Comparison of ENCODE assay signal across 14 cellular contexts in the genomic region with DNA sequence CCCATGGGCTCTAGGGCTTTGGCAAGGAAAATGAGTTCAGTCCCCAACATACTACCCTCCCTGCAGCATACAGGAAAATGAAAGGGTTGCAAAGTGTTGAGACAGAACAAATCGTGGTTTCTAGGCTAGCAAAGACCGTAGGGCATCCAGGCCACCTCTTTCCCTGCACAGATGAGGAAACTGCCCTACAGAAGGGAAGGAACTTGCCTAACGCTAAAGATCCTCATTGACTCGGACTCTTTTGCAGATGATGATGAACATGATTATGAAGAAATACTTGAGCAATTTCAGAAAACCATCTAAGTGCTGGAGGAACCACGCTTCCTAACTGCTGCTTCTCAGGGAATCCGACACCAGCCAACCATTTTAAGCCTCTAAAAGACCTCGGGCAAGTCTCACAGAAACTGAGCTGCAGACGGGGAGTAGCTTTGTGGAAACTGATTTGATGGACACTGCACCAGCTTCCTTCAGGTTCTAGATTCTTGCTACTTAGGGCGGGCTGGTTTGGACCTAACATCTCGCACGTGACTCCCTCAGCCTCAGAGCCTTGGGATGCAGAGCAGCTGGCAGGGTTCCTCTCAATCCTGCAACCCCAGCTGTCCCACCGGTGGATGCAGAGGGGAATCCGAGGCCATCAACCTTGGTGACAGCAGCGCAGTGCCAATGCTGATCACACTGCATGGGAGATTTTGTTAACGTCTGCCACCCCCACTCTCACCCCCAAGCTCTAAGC. TPM values are rescaled to one million over a fixed set of nuclear protein-coding genes. Genes with fewer than 3 reads are reported as not detected.
A peak's percentile ranks its signal among the peaks of the same experiment; 100 is the strongest.
DNase-seq lines count a peak whose midpoint lies in the region; ATAC-seq and TF ChIP-seq lines count a peak whose summit lies in the region.
"Had no signal": no experiment of that assay in that cellular context is flagged by ENCODE, and none has a peak within 500 bp of the region (broad histone marks: within the 10 kb centered on the region; RNA-seq: fewer than 3 reads in every experiment).

No MANE protein-coding gene starts in this region.

- no peak for ATAC-seq in CD4-positive, CD25-positive, alpha-beta regulatory T cell (ENCODE audit: low read depth in 2 of 2)
- ATAC-seq in central memory CD8-positive, alpha-beta T cell (replicated peaks; ENCODE audit: extremely low read depth, poor library complexity, severe bottlenecking), result no peak
- ATAC-seq in naive thymus-derived CD4-positive, alpha-beta T cell, result peak; percentile 52

- H3K9me3 Mint-ChIP-seq in CD4-positive, CD25-positive, alpha-beta regulatory T cell, result peaks cover 0 to 2% (median 0%) of the 10 kb centered on the region in 7 donors
- H3K9me3 Mint-ChIP-seq in central memory CD8-positive, alpha-beta T cell, result no peaks in the 10 kb centered on the region
- H3K9me3 Mint-ChIP-seq in naive thymus-derived CD4-positive, alpha-beta T cell, result no peaks in the 10 kb centered on the region
- H3K9me3 Mint-ChIP-seq in activated T-helper 2 cell treated with anti-CD3 and anti-CD28 coated beads, Interferon-gamma antibody, Interleukin-2, Interleukin-4, amounts not matched to agents 10 μg/mL and 5 μg/mL and 100 μg/mL, durations not matched to agents 14 hours and 24 hours and 36 hours, result no peaks in the 10 kb centered on the region
- no peaks in the 10 kb centered on the region for H3K9me3 Mint-ChIP-seq in osteocyte (ENCODE audit: unreplicated experiment)
- H3K9me3 Mint-ChIP-seq: nephron had no signal

- peaks cover 6 to 70% (median 35%) of the 10 kb centered on the region in 4 donors for H3K4me1 Mint-ChIP-seq in CD4-positive, CD25-positive, alpha-beta regulatory T cell
- H3K4me1 Mint-ChIP-seq in central memory CD8-positive, alpha-beta T cell, result peaks cover 72% of the 10 kb centered on the region
- peaks cover 35 to 86% (median 69%) of the 10 kb centered on the region in 7 donors for H3K4me1 Mint-ChIP-seq in naive thymus-derived CD4-positive, alpha-beta T cell
- peaks cover 57% of the 10 kb centered on the region for H3K4me1 Mint-ChIP-seq in activated T-helper 2 cell treated with anti-CD3 and anti-CD28 coated beads, Interferon-gamma antibody, Interleukin-2, Interleukin-4, amounts not matched to agents 10 μg/mL and 5 μg/mL and 100 μg/mL, durations not matched to agents 14 hours and 24 hours and 36 hours (ENCODE audit: low read depth)
- H3K4me1 Mint-ChIP-seq in osteocyte (ENCODE audit: unreplicated experiment), result no peaks in the 10 kb centered on the region
- H3K4me1 Mint-ChIP-seq: nephron had no signal

- no peaks in the 10 kb centered on the region for H3K27me3 Mint-ChIP-seq in CD4-positive, CD25-positive, alpha-beta regulatory T cell
- no peaks in the 10 kb centered on the region for H3K27me3 Mint-ChIP-seq in central memory CD8-positive, alpha-beta T cell
- no peaks in the 10 kb centered on the region for H3K27me3 Mint-ChIP-seq in naive thymus-derived CD4-positive, alpha-beta T cell
- H3K27me3 Mint-ChIP-seq in activated T-helper 2 cell treated with anti-CD3 and anti-CD28 coated beads, Interferon-gamma antibody, Interleukin-2, Interleukin-4, amounts not matched to agents 10 μg/mL and 5 μg/mL and 100 μg/mL, durations not matched to agents 14 hours and 24 hours and 36 hours (ENCODE audit: low read depth), result no peaks in the 10 kb centered on the region
- H3K27me3 Mint-ChIP-seq in osteocyte (ENCODE audit: unreplicated experiment), result no peaks in the 10 kb centered on the region

- peaks cover 46% of the 10 kb centered on the region for H3K36me3 Mint-ChIP-seq in CD4-positive, CD25-positive, alpha-beta regulatory T cell
- peaks cover 57% of the 10 kb centered on the region for H3K36me3 Mint-ChIP-seq in central memory CD8-positive, alpha-beta T cell (ENCODE audit: insufficient read depth)
- H3K36me3 Mint-ChIP-seq in naive thymus-derived CD4-positive, alpha-beta T cell, result peaks cover 5 to 71% (median 44%) of the 10 kb centered on the region in 5 donors
- H3K36me3 Mint-ChIP-seq in activated T-helper 2 cell treated with anti-CD3 and anti-CD28 coated beads, Interferon-gamma antibody, Interleukin-2, Interleukin-4, amounts not matched to agents 10 μg/mL and 5 μg/mL and 100 μg/mL, durations not matched to agents 14 hours and 24 hours and 36 hours (ENCODE audit: low read depth), result peaks cover 82% of the 10 kb centered on the region
- peaks cover 3% of the 10 kb centered on the region for H3K36me3 Mint-ChIP-seq in osteocyte (ENCODE audit: unreplicated experiment)

- H3K27ac ChIP-seq in CD4-positive, CD25-positive, alpha-beta regulatory T cell (ENCODE audit: insufficient read depth, low read length, poor library complexity, severe bottlenecking), result peak overlapping the region; percentile 48
- peak overlapping the region; percentile 66 for H3K27ac ChIP-seq in naive thymus-derived CD4-positive, alpha-beta T cell (ENCODE audit: low read depth, low read length)
- H3K27ac ChIP-seq in osteoblast (ENCODE audit: low read depth, low read length), result no peak overlapping the region

- no peaks in the 10 kb centered on the region for H3K79me2 ChIP-seq in osteoblast (ENCODE audit: insufficient read depth, low read length)

- no peak overlapping the region for H3K4me3 Mint-ChIP-seq in CD4-positive, CD25-positive, alpha-beta regulatory T cell
- peak overlapping the region; percentile 64 for H3K4me3 Mint-ChIP-seq in central memory CD8-positive, alpha-beta T cell
- H3K4me3 Mint-ChIP-seq in naive thymus-derived CD4-positive, alpha-beta T cell, result peak overlapping the region in 5 of 10 donors; percentile 29 to 82 (median 45)
- no peak overlapping the region for H3K4me3 Mint-ChIP-seq in activated T-helper 2 cell treated with anti-CD3 and anti-CD28 coated beads, Interferon-gamma antibody, Interleukin-2, Interleukin-4, amounts not matched to agents 10 μg/mL and 5 μg/mL and 100 μg/mL, durations not matched to agents 14 hours and 24 hours and 36 hours (ENCODE audit: low read depth)
- H3K4me3 Mint-ChIP-seq in osteocyte (ENCODE audit: unreplicated experiment), result no peak overlapping the region
- H3K4me3 Mint-ChIP-seq: nephron had no signal

- H2AFZ ChIP-seq in osteoblast (ENCODE audit: low read length), result no peak overlapping the region

- H4K20me1 ChIP-seq in osteoblast (ENCODE audit: insufficient read depth, low read length), result no peaks in the 10 kb centered on the region

- H3K27ac Mint-ChIP-seq in CD4-positive, CD25-positive, alpha-beta regulatory T cell, result peak overlapping the region; percentile 93 to 97 (median 96)
- peak overlapping the region; percentile 87 for H3K27ac Mint-ChIP-seq in central memory CD8-positive, alpha-beta T cell (ENCODE audit: low read depth)
- H3K27ac Mint-ChIP-seq in naive thymus-derived CD4-positive, alpha-beta T cell, result peak overlapping the region in 8 of 9 donors; percentile 46 to 94 (median 90)
- H3K27ac Mint-ChIP-seq in activated T-helper 2 cell treated with anti-CD3 and anti-CD28 coated beads, Interferon-gamma antibody, Interleukin-2, Interleukin-4, amounts not matched to agents 10 μg/mL and 5 μg/mL and 100 μg/mL, durations not matched to agents 14 hours and 24 hours and 36 hours, result no peak overlapping the region
- no peak overlapping the region for H3K27ac Mint-ChIP-seq in osteocyte (ENCODE audit: unreplicated experiment)
- H3K27ac Mint-ChIP-seq: nephron had no signal

- CTCF ChIA-PET in naive thymus-derived CD4-positive, alpha-beta T cell (lab: Charles Lee), result no interaction called here

- no peaks in the 10 kb centered on the region for H3K27me3 ChIP-seq in CD4-positive, CD25-positive, alpha-beta regulatory T cell (ENCODE audit: control insufficient read depth, insufficient read depth, low read length)
- H3K27me3 ChIP-seq in naive thymus-derived CD4-positive, alpha-beta T cell (ENCODE audit: control insufficient read depth in 2 of 2, insufficient read depth in 2 of 2, low read length in 2 of 2), result no peaks in the 10 kb centered on the region
- no peaks in the 10 kb centered on the region for H3K27me3 ChIP-seq in osteoblast (ENCODE audit: insufficient read depth, low read length)
- H3K27me3 ChIP-seq: uterus had no signal

- intact Hi-C loops in naive thymus-derived CD4-positive, alpha-beta T cell (cut with micrococcal nuclease), result loop anchor here in 1 of 2 donors (2.0 kb wide), 1 partner anchor 27 kb away; no protein-coding TSS in a partner anchor
- intact Hi-C loops in activated T-helper 2 cell treated with anti-CD3 and anti-CD28 coated beads, Interferon-gamma antibody, Interleukin-2, Interleukin-4, amounts not matched to agents 10 μg/mL and 5 μg/mL and 100 μg/mL, durations not matched to agents 14 hours and 24 hours and 36 hours (cut with micrococcal nuclease), result loop anchor here (2.0 kb wide), 1 partner anchor 13 kb away; the partner anchor contains the start of gene THEMIS2

- POLR2A ChIA-PET in naive thymus-derived CD4-positive, alpha-beta T cell (lab: Charles Lee), result interaction anchor here (0.8 to 3.3 kb wide), 3 partner anchors 11 to 17 kb away, joined by 4 to 36 read pairs (median 7); partner anchors contain the start of gene THEMIS2

- peaks cover 67% of the 10 kb centered on the region for H3K36me3 ChIP-seq in CD4-positive, CD25-positive, alpha-beta regulatory T cell (ENCODE audit: control insufficient read depth, insufficient read depth, low read length)
- H3K36me3 ChIP-seq in naive thymus-derived CD4-positive, alpha-beta T cell (ENCODE audit: control insufficient read depth in 2 of 3, insufficient read depth in 3 of 3, low read length in 3 of 3), result peaks cover 0 to 61% (median 7%) of the 10 kb centered on the region in 3 experiments
- peaks cover 15% of the 10 kb centered on the region for H3K36me3 ChIP-seq in osteoblast (ENCODE audit: insufficient read depth, low read length)
- H3K36me3 ChIP-seq: uterus had no signal

- peaks cover 37% of the 10 kb centered on the region for H3K4me1 ChIP-seq in CD4-positive, CD25-positive, alpha-beta regulatory T cell (ENCODE audit: control insufficient read depth, insufficient read depth, low read length, poor library complexity, severe bottlenecking)
- H3K4me1 ChIP-seq in naive thymus-derived CD4-positive, alpha-beta T cell (ENCODE audit: control insufficient read depth in 2 of 2, insufficient read depth in 2 of 2, low read length in 2 of 2), result peaks cover 29 to 34% of the 10 kb centered on the region in 2 donors
- no peaks in the 10 kb centered on the region for H3K4me1 ChIP-seq in osteoblast (ENCODE audit: insufficient read depth, low read length)
- H3K4me1 ChIP-seq: uterus had no signal

- TF ChIP-seq CTCF in osteoblast (IDR thresholded peaks at IDR 0.05; ENCODE audit: extremely low read depth, low read depth, low read length) (no peak), osteocyte (IDR thresholded peaks at IDR 0.05) (no peak)

- DNase-seq in CD4-positive, CD25-positive, alpha-beta regulatory T cell, result no peak
- peak; percentile 98 for DNase-seq in MV-4-11 (lab: John Stamatoyannopoulos, UW)
- DNase-seq in central memory CD8-positive, alpha-beta T cell (ENCODE audit: low spot score in 2 of 2), result no peak
- DNase-seq in naive thymus-derived CD4-positive, alpha-beta T cell, result no peak
- DNase-seq in glomerular visceral epithelial cell (ENCODE audit: extremely low spot score), result no peak
- DNase-seq in osteoblast (ENCODE audit: insufficient read length, low spot score, missing footprints), result no peak
- no peak for DNase-seq in activated T-helper 2 cell treated with anti-CD3 and anti-CD28 coated beads, Interferon-gamma antibody, Interleukin-2, Interleukin-4, amounts not matched to agents 10 μg/mL and 5 μg/mL and 100 μg/mL, durations not matched to agents 14 hours and 24 hours and 36 hours (ENCODE audit: low spot score)
- DNase-seq in osteocyte (ENCODE audit: extremely low spot score, unreplicated experiment), result no peak
- DNase-seq: DMS 273 treated with DMSO at 0.1 percent for 48 hours, GOT3, NCI-H2081, SHP77, uterus had no signal

- no peak overlapping the region for H3K4me2 ChIP-seq in osteoblast (ENCODE audit: insufficient read depth, low read length)

- no peak overlapping the region for H3K4me3 ChIP-seq in CD4-positive, CD25-positive, alpha-beta regulatory T cell (ENCODE audit: low read depth, low read length)
- no peak overlapping the region for H3K4me3 ChIP-seq in naive thymus-derived CD4-positive, alpha-beta T cell (ENCODE audit: low read length)
- no peak overlapping the region for H3K4me3 ChIP-seq in osteoblast (ENCODE audit: insufficient read depth, low read length)
- H3K4me3 ChIP-seq: uterus had no signal

- H3K9me3 ChIP-seq in CD4-positive, CD25-positive, alpha-beta regulatory T cell (ENCODE audit: control insufficient read depth in 2 of 2, low read length in 2 of 2), result no peaks in the 10 kb centered on the region
- H3K9me3 ChIP-seq in naive thymus-derived CD4-positive, alpha-beta T cell (ENCODE audit: control insufficient read depth in 2 of 3, low read length in 3 of 3), result no peaks in the 10 kb centered on the region
- no peaks in the 10 kb centered on the region for H3K9me3 ChIP-seq in osteoblast (ENCODE audit: low read depth, low read length)
- H3K9me3 ChIP-seq: uterus had no signal

RNA-seq across cellular contexts. Expression of gene THEMIS2, which starts 13.4 kb away (rescaled TPM):
- 57.1 TPM for total RNA-seq in CD4-positive, CD25-positive, alpha-beta regulatory T cell
- 10 to 100 TPM; 37.9 to 69.9 (median 60.5) TPM for polyA plus RNA-seq in CD4-positive, CD25-positive, alpha-beta regulatory T cell
- 100 to 1,000 TPM in 1 of 5 experiments, 10 to 100 TPM in 4; 48.8 to 234 (median 72.3) TPM for total RNA-seq in naive thymus-derived CD4-positive, alpha-beta T cell
- 10 to 100 TPM; 24.8 to 97.1 TPM for polyA plus RNA-seq in naive thymus-derived CD4-positive, alpha-beta T cell
- total RNA-seq in osteoblast (16.8 and 17.4 TPM in 2 replicates), osteocyte (3.7 and 4.0 TPM in 2 replicates)
- 25.1 and 29.1 TPM in 2 replicates for total RNA-seq in activated T-helper 2 cell treated with anti-CD3 and anti-CD28 coated beads, Interferon-gamma antibody, Interleukin-2, Interleukin-4, amounts not matched to agents 10 μg/mL and 5 μg/mL and 100 μg/mL, durations not matched to agents 14 hours and 24 hours and 36 hours

RNA-seq across cellular contexts. Expression of gene RPA2, which starts 28.6 kb away (rescaled TPM):
- total RNA-seq in CD4-positive, CD25-positive, alpha-beta regulatory T cell, result 36.6 TPM
- polyA plus RNA-seq in CD4-positive, CD25-positive, alpha-beta regulatory T cell, result 100 to 1,000 TPM; 199 to 237 (median 206) TPM
- total RNA-seq in naive thymus-derived CD4-positive, alpha-beta T cell, result 10 to 100 TPM; 20.6 to 72.4 (median 58.6) TPM
- 100 to 1,000 TPM; 224 to 235 TPM for polyA plus RNA-seq in naive thymus-derived CD4-positive, alpha-beta T cell
- total RNA-seq in osteoblast, result 20.6 and 49.8 TPM in 2 replicates
- total RNA-seq in activated T-helper 2 cell treated with anti-CD3 and anti-CD28 coated beads, Interferon-gamma antibody, Interleukin-2, Interleukin-4, amounts not matched to agents 10 μg/mL and 5 μg/mL and 100 μg/mL, durations not matched to agents 14 hours and 24 hours and 36 hours, result 80.7 and 80.8 TPM in 2 replicates
- 20.4 and 21.3 TPM in 2 replicates for total RNA-seq in osteocyte

RNA-seq across cellular contexts. Expression of gene SMPDL3B, which starts 49.0 kb away (rescaled TPM):
- 0.32 TPM for total RNA-seq in CD4-positive, CD25-positive, alpha-beta regulatory T cell
- polyA plus RNA-seq in CD4-positive, CD25-positive, alpha-beta regulatory T cell, result under 1 TPM in 2 of 4 donors, not detected in 2; 0.24 to 0.50 TPM
- under 1 TPM in 3 of 5 experiments, not detected in 2; 0.19 to 0.47 (median 0.41) TPM for total RNA-seq in naive thymus-derived CD4-positive, alpha-beta T cell
- not detected for polyA plus RNA-seq in naive thymus-derived CD4-positive, alpha-beta T cell
- total RNA-seq in osteoblast (under 0.01 TPM in 1 of 2 replicates, not detected in the other), osteocyte (not detected in 2 replicates)
- 0.37 and 0.44 TPM in 2 replicates for total RNA-seq in activated T-helper 2 cell treated with anti-CD3 and anti-CD28 coated beads, Interferon-gamma antibody, Interleukin-2, Interleukin-4, amounts not matched to agents 10 μg/mL and 5 μg/mL and 100 μg/mL, durations not matched to agents 14 hours and 24 hours and 36 hours

RNA-seq across cellular contexts. Expression of gene PPP1R8, which starts 55.2 kb away (rescaled TPM):
- 23.3 TPM for total RNA-seq in CD4-positive, CD25-positive, alpha-beta regulatory T cell
- polyA plus RNA-seq in CD4-positive, CD25-positive, alpha-beta regulatory T cell, result 10 to 100 TPM; 40.9 to 45.5 (median 42.3) TPM
- total RNA-seq in naive thymus-derived CD4-positive, alpha-beta T cell, result 10 to 100 TPM; 17.5 to 60.2 (median 39.5) TPM
- 10 to 100 TPM; 37.4 to 45.8 TPM for polyA plus RNA-seq in naive thymus-derived CD4-positive, alpha-beta T cell
- total RNA-seq in osteoblast, result 29.7 and 34.2 TPM in 2 replicates
- total RNA-seq in activated T-helper 2 cell treated with anti-CD3 and anti-CD28 coated beads, Interferon-gamma antibody, Interleukin-2, Interleukin-4, amounts not matched to agents 10 μg/mL and 5 μg/mL and 100 μg/mL, durations not matched to agents 14 hours and 24 hours and 36 hours, result 67.3 and 71.8 TPM in 2 replicates
- 49.5 and 49.6 TPM in 2 replicates for total RNA-seq in osteocyte

Comparison
In these comparisons a context has a peak if more than half of its experiments do, and no peak if none do; other contexts are left out.
1. H3K27ac Mint-ChIP-seq: peak in CD4-positive, CD25-positive, alpha-beta regulatory T cell (3 of 3), central memory CD8-positive, alpha-beta T cell (single experiment) and naive thymus-derived CD4-positive, alpha-beta T cell (8 of 9); none in activated T-helper 2 cell treated with anti-CD3 and anti-CD28 coated beads, Interferon-gamma antibody, Interleukin-2, Interleukin-4, amounts not matched to agents 10 μg/mL and 5 μg/mL and 100 μg/mL, durations not matched to agents 14 hours and 24 hours and 36 hours (single experiment) and osteocyte (single experiment).